8 cellular contexts compared by ENCODE assay signal in the genomic region with DNA sequence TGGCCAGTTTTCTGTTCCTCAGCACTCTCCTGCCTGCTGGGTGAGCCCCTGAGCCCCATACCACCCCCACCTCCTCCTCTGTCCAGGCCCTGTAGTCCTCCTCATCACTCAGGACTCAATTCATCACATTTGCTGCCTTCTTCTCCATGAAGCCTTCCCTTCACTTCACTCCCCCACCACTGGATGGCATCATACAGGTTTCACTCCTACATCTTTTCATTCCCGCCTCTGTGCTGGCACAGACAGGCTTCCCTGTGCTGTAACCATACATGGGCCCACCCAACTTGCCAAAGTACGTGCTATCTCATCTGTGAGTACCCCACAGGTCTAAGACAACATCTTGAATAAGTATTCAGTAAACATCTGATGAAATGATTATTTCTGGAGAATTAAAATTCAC. TPM values are rescaled to one million over a fixed set of nuclear protein-coding genes. Genes with fewer than 3 reads are reported as not detected.
DNase-seq lines count a peak whose midpoint lies in the region; ATAC-seq and TF ChIP-seq lines count a peak whose summit lies in the region.

No MANE protein-coding gene starts in this region.

- H3K9me3 Mint-ChIP-seq in endothelial cell (ENCODE audit: unreplicated experiment): no peaks in the 10 kb centered on the region

- ATAC-seq in HG02798 (IDR thresholded peaks at IDR 0.05; ENCODE audit: poor library complexity, unreplicated experiment): no peak
- ATAC-seq in HG03095 (IDR thresholded peaks at IDR 0.05; ENCODE audit: unreplicated experiment): no peak

- H3K36me3 Mint-ChIP-seq in endothelial cell (ENCODE audit: low read depth, unreplicated experiment): peaks cover 27% of the 10 kb centered on the region

- CTCF ChIA-PET in RWPE1 (lab: Yijun Ruan, JAX): interaction anchor here (0.6 kb wide), 1 partner anchor 15 kb away, joined by 3 read pairs; no protein-coding TSS in a partner anchor

- peaks cover 7% of the 10 kb centered on the region for H3K27me3 Mint-ChIP-seq in endothelial cell (ENCODE audit: unreplicated experiment)

- no peak overlapping the region for H3K4me3 Mint-ChIP-seq in endothelial cell (ENCODE audit: unreplicated experiment)

- TF ChIP-seq CTCF in RWPE1 (conservative IDR thresholded peaks at IDR 0.05; ENCODE audit: low read depth) (no peak), endothelial cell (IDR thresholded peaks at IDR 0.05; ENCODE audit: unreplicated experiment) (peak; percentile 25), retinal pigment epithelial cell (conservative IDR thresholded peaks at IDR 0.05; ENCODE audit: low read depth, low read length) (peak; percentile 60)

- no peak overlapping the region for H3K4me3 ChIP-seq in retinal pigment epithelial cell (ENCODE audit: low read length)

- POLR2A ChIA-PET in RWPE1 (lab: Yijun Ruan, JAX; ENCODE audit: low non-redundant PET): no interaction called here

- H3K27ac Mint-ChIP-seq in endothelial cell (ENCODE audit: unreplicated experiment): peak overlapping the region; percentile 70

- peak overlapping the region; percentile 55 for H3K27ac ChIP-seq in RWPE1

- DNase-seq in A172 (ENCODE audit: low spot score) (peak; percentile 20), ELR (ENCODE audit: low read depth) (peak; percentile 66), RWPE1 (ENCODE audit: low spot score) (peak; percentile 39), endothelial cell (ENCODE audit: low spot score) (no peak), retinal pigment epithelial cell (ENCODE audit: low read depth) (no peak)
- no peak for DNase-seq in activated CD8-positive, alpha-beta memory T cell treated with anti-CD3 and anti-CD28 coated beads for 24 hours

- H3K4me1 Mint-ChIP-seq in endothelial cell (ENCODE audit: unreplicated experiment): peaks cover 64% of the 10 kb centered on the region

RNA-seq across cellular contexts. Expression of a gene that starts 56.9 kb away (rescaled TPM):
- total RNA-seq in A172 (2014; rRNA removed; shearing (Covaris generic)): 0.74 and 4.3 TPM in 2 replicates
- total RNA-seq in endothelial cell (ENCODE audit: unreplicated experiment): 0.62 TPM

Comparison
In these comparisons a context has a peak if more than half of its experiments do, and no peak if none do; other contexts are left out.
1. DNase-seq: peak in A172 (single experiment), ELR (single experiment) and RWPE1 (single experiment); none in endothelial cell (single experiment), retinal pigment epithelial cell (single experiment) and activated CD8-positive, alpha-beta memory T cell treated with anti-CD3 and anti-CD28 coated beads for 24 hours (single experiment).